ENCODE assay signal across 8 cellular contexts in genomic region chr12:48988030-48988649, GRCh38. TPM values are rescaled to one million over a fixed set of nuclear protein-coding genes. Genes with fewer than 3 reads are reported as not detected.
DNase-seq lines count a peak whose midpoint lies in the region; ATAC-seq and TF ChIP-seq lines count a peak whose summit lies in the region.

No MANE protein-coding gene starts in this region.

- TF ChIP-seq CTCF in GM20000 (IDR thresholded peaks at IDR 0.05; ENCODE audit: extremely low read depth, missing control alignments): peak; percentile 93
- peak; percentile 85 for TF ChIP-seq CTCF in foreskin fibroblast (IDR thresholded peaks at IDR 0.05; ENCODE audit: low read depth, low read length)
- peak; percentile 93 for TF ChIP-seq CTCF in osteoblast (IDR thresholded peaks at IDR 0.05; ENCODE audit: extremely low read depth, low read depth, low read length)

- peaks cover 10% of the 10 kb centered on the region for H3K4me1 Mint-ChIP-seq in activated T-helper 1 cell treated with anti-CD3 and anti-CD28 coated beads, Interleukin-12 subunit alpha, Interleukin-12 subunit beta, Interleukin-2, Interleukin-4 antibody, amounts not matched to agents 30 ng/mL and 10 ng/mL and 1 ng/mL, durations not matched to agents 14 hours and 24 hours and 36 hours (ENCODE audit: low read depth)

- H3K4me2 ChIP-seq in osteoblast (ENCODE audit: insufficient read depth, low read length): no peak overlapping the region

- H3K27me3 Mint-ChIP-seq in activated T-helper 1 cell treated with anti-CD3 and anti-CD28 coated beads, Interleukin-12 subunit alpha, Interleukin-12 subunit beta, Interleukin-2, Interleukin-4 antibody, amounts not matched to agents 30 ng/mL and 10 ng/mL and 1 ng/mL, durations not matched to agents 14 hours and 24 hours and 36 hours (ENCODE audit: insufficient read depth): peaks cover 76% of the 10 kb centered on the region

- H3K9me3 Mint-ChIP-seq in activated T-helper 1 cell treated with anti-CD3 and anti-CD28 coated beads, Interleukin-12 subunit alpha, Interleukin-12 subunit beta, Interleukin-2, Interleukin-4 antibody, amounts not matched to agents 30 ng/mL and 10 ng/mL and 1 ng/mL, durations not matched to agents 14 hours and 24 hours and 36 hours: no peaks in the 10 kb centered on the region

- DNase-seq in Ammon's horn (ENCODE audit: low spot score): peak; percentile 56
- DNase-seq in GM20000 (ENCODE audit: low spot score): peak; percentile 87
- DNase-seq in OCI-M1 (lab: John Stamatoyannopoulos, UW): peak; percentile 84
- DNase-seq in activated T-helper 1 cell treated with anti-CD3 and anti-CD28 coated beads, Interleukin-12 subunit alpha, Interleukin-12 subunit beta, Interleukin-2, Interleukin-4 antibody, amounts not matched to agents 30 ng/mL and 10 ng/mL and 1 ng/mL, durations not matched to agents 14 hours and 24 hours and 36 hours (ENCODE audit: low spot score): peak; percentile 59
- peak in 1 of 2 donors; percentile 58 for DNase-seq in foreskin fibroblast
- peak; percentile 93 for DNase-seq in osteoblast (ENCODE audit: insufficient read length, low spot score, missing footprints)
- no peak for DNase-seq in NCI-H1048 (lab: John Stamatoyannopoulos, UW)

- H3K36me3 ChIP-seq in osteoblast (ENCODE audit: insufficient read depth, low read length): no peaks in the 10 kb centered on the region

- no peak for ATAC-seq in HG03432 (IDR thresholded peaks at IDR 0.05; ENCODE audit: unreplicated experiment)

- H3K36me3 Mint-ChIP-seq in activated T-helper 1 cell treated with anti-CD3 and anti-CD28 coated beads, Interleukin-12 subunit alpha, Interleukin-12 subunit beta, Interleukin-2, Interleukin-4 antibody, amounts not matched to agents 30 ng/mL and 10 ng/mL and 1 ng/mL, durations not matched to agents 14 hours and 24 hours and 36 hours (ENCODE audit: low read depth): no peaks in the 10 kb centered on the region

- H2AFZ ChIP-seq in osteoblast (ENCODE audit: low read length): no peak overlapping the region

- H3K4me1 ChIP-seq in osteoblast (ENCODE audit: insufficient read depth, low read length): no peaks in the 10 kb centered on the region

- no peaks in the 10 kb centered on the region for H3K79me2 ChIP-seq in osteoblast (ENCODE audit: insufficient read depth, low read length)

- no peaks in the 10 kb centered on the region for H3K9me3 ChIP-seq in osteoblast (ENCODE audit: low read depth, low read length)

- intact Hi-C loops in activated T-helper 1 cell treated with anti-CD3 and anti-CD28 coated beads, Interleukin-12 subunit alpha, Interleukin-12 subunit beta, Interleukin-2, Interleukin-4 antibody, amounts not matched to agents 30 ng/mL and 10 ng/mL and 1 ng/mL, durations not matched to agents 14 hours and 24 hours and 36 hours (cut with micrococcal nuclease): loop anchor here (1.0 to 2.0 kb wide), 6 partner anchors 8 to 135 kb away; partner anchors contain the start of gene FKBP11

- H3K4me3 Mint-ChIP-seq in activated T-helper 1 cell treated with anti-CD3 and anti-CD28 coated beads, Interleukin-12 subunit alpha, Interleukin-12 subunit beta, Interleukin-2, Interleukin-4 antibody, amounts not matched to agents 30 ng/mL and 10 ng/mL and 1 ng/mL, durations not matched to agents 14 hours and 24 hours and 36 hours: no peak overlapping the region

- no peaks in the 10 kb centered on the region for H4K20me1 ChIP-seq in osteoblast (ENCODE audit: insufficient read depth, low read length)

- no peak overlapping the region for H3K27ac ChIP-seq in osteoblast (ENCODE audit: low read depth, low read length)

- H3K4me3 ChIP-seq in foreskin fibroblast (ENCODE audit: low read depth in 1 of 2, low read length in 2 of 2) (no peak overlapping the region), osteoblast (ENCODE audit: insufficient read depth, low read length) (no peak overlapping the region)

- no peak overlapping the region for H3K27ac Mint-ChIP-seq in activated T-helper 1 cell treated with anti-CD3 and anti-CD28 coated beads, Interleukin-12 subunit alpha, Interleukin-12 subunit beta, Interleukin-2, Interleukin-4 antibody, amounts not matched to agents 30 ng/mL and 10 ng/mL and 1 ng/mL, durations not matched to agents 14 hours and 24 hours and 36 hours

- peaks cover 56% of the 10 kb centered on the region for H3K27me3 ChIP-seq in osteoblast (ENCODE audit: insufficient read depth, low read length)

RNA-seq across cellular contexts. Expression of gene WNT1, which starts 10.0 kb away (rescaled TPM):
- total RNA-seq in activated T-helper 1 cell treated with anti-CD3 and anti-CD28 coated beads, Interleukin-12 subunit alpha, Interleukin-12 subunit beta, Interleukin-2, Interleukin-4 antibody, amounts not matched to agents 30 ng/mL and 10 ng/mL and 1 ng/mL, durations not matched to agents 14 hours and 24 hours and 36 hours: 0.21 and 0.24 TPM in 2 replicates
- total RNA-seq in osteoblast: not detected in 2 replicates

RNA-seq across cellular contexts. Expression of gene DDN, which starts 11.0 kb away (rescaled TPM):
- total RNA-seq in activated T-helper 1 cell treated with anti-CD3 and anti-CD28 coated beads, Interleukin-12 subunit alpha, Interleukin-12 subunit beta, Interleukin-2, Interleukin-4 antibody, amounts not matched to agents 30 ng/mL and 10 ng/mL and 1 ng/mL, durations not matched to agents 14 hours and 24 hours and 36 hours: 0.78 and 1.1 TPM in 2 replicates
- total RNA-seq in osteoblast: under 0.01 and 0.29 TPM in 2 replicates

RNA-seq across cellular contexts. Expression of gene WNT10B, which starts 16.6 kb away (rescaled TPM):
- total RNA-seq in activated T-helper 1 cell treated with anti-CD3 and anti-CD28 coated beads, Interleukin-12 subunit alpha, Interleukin-12 subunit beta, Interleukin-2, Interleukin-4 antibody, amounts not matched to agents 30 ng/mL and 10 ng/mL and 1 ng/mL, durations not matched to agents 14 hours and 24 hours and 36 hours: 0.13 and 0.37 TPM in 2 replicates
- total RNA-seq in osteoblast: 0.29 and 0.36 TPM in 2 replicates

RNA-seq across cellular contexts. Expression of gene PRKAG1, which starts 30.4 kb away (rescaled TPM):
- total RNA-seq in activated T-helper 1 cell treated with anti-CD3 and anti-CD28 coated beads, Interleukin-12 subunit alpha, Interleukin-12 subunit beta, Interleukin-2, Interleukin-4 antibody, amounts not matched to agents 30 ng/mL and 10 ng/mL and 1 ng/mL, durations not matched to agents 14 hours and 24 hours and 36 hours: 85.0 and 85.1 TPM in 2 replicates
- total RNA-seq in osteoblast: 81.3 and 89.0 TPM in 2 replicates

RNA-seq across cellular contexts. Expression of gene ARF3, which starts 30.9 kb away (rescaled TPM):
- total RNA-seq in activated T-helper 1 cell treated with anti-CD3 and anti-CD28 coated beads, Interleukin-12 subunit alpha, Interleukin-12 subunit beta, Interleukin-2, Interleukin-4 antibody, amounts not matched to agents 30 ng/mL and 10 ng/mL and 1 ng/mL, durations not matched to agents 14 hours and 24 hours and 36 hours: 116 and 117 TPM in 2 replicates
- 51.9 and 53.9 TPM in 2 replicates for total RNA-seq in osteoblast
